In the genomic region with DNA sequence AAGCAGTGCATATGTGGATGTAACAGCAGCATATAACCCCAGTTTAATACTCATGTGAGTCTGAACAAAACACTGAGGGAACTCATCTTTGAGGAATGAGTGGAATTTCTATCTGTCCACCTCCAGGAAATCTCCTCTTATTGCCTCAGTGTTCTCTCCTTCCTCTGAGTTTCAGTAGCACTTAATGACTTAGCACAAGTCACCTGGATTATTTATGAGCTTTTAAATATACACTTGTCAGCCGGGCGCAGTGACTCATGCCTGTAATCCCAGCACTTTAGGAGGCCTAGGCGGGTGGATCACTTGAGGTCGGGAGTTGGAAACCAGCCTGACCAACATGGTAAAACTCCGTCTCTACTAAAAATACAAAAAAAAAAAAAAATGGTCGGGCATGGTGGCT, we compare ENCODE assay signal across 13 cellular contexts. TPM values are rescaled to one million over a fixed set of nuclear protein-coding genes. Genes with fewer than 3 reads are reported as not detected.
DNase-seq lines count a peak whose midpoint lies in the region; ATAC-seq and TF ChIP-seq lines count a peak whose summit lies in the region.
"Had no signal": no experiment of that assay in that cellular context is flagged by ENCODE, and none has a peak within 500 bp of the region (broad histone marks: within the 10 kb centered on the region; RNA-seq: fewer than 3 reads in every experiment).

No MANE protein-coding gene starts in this region.

- no peaks in the 10 kb centered on the region for H3K36me3 Mint-ChIP-seq in activated T-helper 17 cell treated with anti-CD3 and anti-CD28 coated beads, Interleukin-2, amount 50 U/mL, for 72 hours (ENCODE audit: low read depth)

- TF ChIP-seq POLR2A in gastroesophageal sphincter (IDR thresholded peaks at IDR 0.05) (no peak), uterus (IDR thresholded peaks at IDR 0.05) (no peak)

- H3K27ac Mint-ChIP-seq in activated T-helper 17 cell treated with anti-CD3 and anti-CD28 coated beads, Interleukin-2, amount 50 U/mL, for 72 hours, result no peak overlapping the region
- H3K27ac Mint-ChIP-seq: H9 had no signal

- intact Hi-C loops in uterus (cut with DNase I; ENCODE audit: low total_unique reads), result no loop called here

- H3K27me3 ChIP-seq in gastroesophageal sphincter (no peaks in the 10 kb centered on the region), uterus (no peaks in the 10 kb centered on the region)
- H3K27me3 ChIP-seq: testis had no signal

- H3K36me3 ChIP-seq in gastroesophageal sphincter (peaks cover 0 to 7% of the 10 kb centered on the region in 2 donors), uterus (no peaks in the 10 kb centered on the region)

- no peak overlapping the region for H3K4me3 ChIP-seq in gastroesophageal sphincter
- no peak overlapping the region for H3K4me3 ChIP-seq in uterus
- H3K4me3 ChIP-seq: BLaER1 treated with 17β-estradiol and CSF1 and Interleukin-3, amounts not matched to agents 10 nM and 100 nM; testis had no signal

- no peaks in the 10 kb centered on the region for H3K27me3 Mint-ChIP-seq in activated T-helper 17 cell treated with anti-CD3 and anti-CD28 coated beads, Interleukin-2, amount 50 U/mL, for 72 hours

- DNase-seq in NOMO-1 treated with DMSO at 0.1 percent for 48 hours (lab: John Stamatoyannopoulos, UW; ENCODE audit: unreplicated experiment) (peak; percentile 21), NOMO-1 (lab: John Stamatoyannopoulos, UW; ENCODE audit: unreplicated experiment in 2 of 2) (no peak), SW480 (ENCODE audit: low spot score) (peak; percentile 83), uterus (peak in 1 of 2 donors; percentile 39)
- DNase-seq: H9, left ventricle myocardium superior, testis had no signal

- TF ChIP-seq CTCF in gastroesophageal sphincter (IDR thresholded peaks at IDR 0.05), result no peak
- TF ChIP-seq CTCF in uterus (IDR thresholded peaks at IDR 0.05), result no peak

- H3K4me1 Mint-ChIP-seq in activated T-helper 17 cell treated with anti-CD3 and anti-CD28 coated beads, Interleukin-2, amount 50 U/mL, for 72 hours, result peaks cover 5% of the 10 kb centered on the region

- peaks cover 3% of the 10 kb centered on the region for H3K9me3 Mint-ChIP-seq in activated T-helper 17 cell treated with anti-CD3 and anti-CD28 coated beads, Interleukin-2, amount 50 U/mL, for 72 hours

- H3K9me3 ChIP-seq in gastroesophageal sphincter (peaks cover 0 to 11% (median 0%) of the 10 kb centered on the region in 3 donors), uterus (peaks cover 0 to 3% of the 10 kb centered on the region in 2 donors)
- H3K9me3 ChIP-seq: testis had no signal

- H3K27ac ChIP-seq in gastroesophageal sphincter (peak overlapping the region in 2 of 4 donors; percentile 26 to 72), uterus (peak overlapping the region; percentile 22 to 29)
- H3K27ac ChIP-seq: BLaER1 treated with 17β-estradiol and CSF1 and Interleukin-3, amounts not matched to agents 10 nM and 100 nM; KMS-11; testis had no signal

- 62 to 67% methylated on average over 1 to 3 of the region's 6 CpGs for WGBS in gastroesophageal sphincter (ENCODE audit: low coverage in 1 of 2), 2 donors

- ATAC-seq in gastroesophageal sphincter (peak; percentile 40), HG03159 (IDR thresholded peaks at IDR 0.05; ENCODE audit: unreplicated experiment) (no peak), GM19324 (IDR thresholded peaks at IDR 0.05; ENCODE audit: low FRiP score, unreplicated experiment) (no peak)
- no peak for ATAC-seq in activated T-helper 17 cell treated with anti-CD3 and anti-CD28 coated beads, Interleukin-2, amount 50 U/mL, for 72 hours (replicated peaks)
- ATAC-seq: left ventricle myocardium superior had no signal

- peaks cover 0 to 32% (median 11%) of the 10 kb centered on the region in 3 donors for H3K4me1 ChIP-seq in gastroesophageal sphincter
- peaks cover 3 to 5% of the 10 kb centered on the region in 2 donors for H3K4me1 ChIP-seq in uterus

- no peak for TF ChIP-seq EP300 in gastroesophageal sphincter (IDR thresholded peaks at IDR 0.05)

- H3K4me3 Mint-ChIP-seq in activated T-helper 17 cell treated with anti-CD3 and anti-CD28 coated beads, Interleukin-2, amount 50 U/mL, for 72 hours, result no peak overlapping the region
- H3K4me3 Mint-ChIP-seq: H9 had no signal

RNA-seq across cellular contexts. Expression of a gene that starts 4.3 kb away (rescaled TPM):
- total RNA-seq in gastroesophageal sphincter (10 to 100 TPM in 2 of 4 donors, 1 to 10 TPM in 2; 7.5 to 18.8 (median 10.1) TPM), uterus (10 to 100 TPM in 1 of 4 donors, 1 to 10 TPM in 2, under 1 TPM in 1; 0.29 to 12.1 (median 3.8) TPM)
- total RNA-seq in activated T-helper 17 cell treated with anti-CD3 and anti-CD28 coated beads, Interleukin-2, amount 50 U/mL, for 72 hours, result 10 to 100 TPM in 1 of 2 donors, 1 to 10 TPM in 1; 4.9 to 10.7 TPM

RNA-seq across cellular contexts. Expression of a gene that starts 25.8 kb away (rescaled TPM):
- total RNA-seq in gastroesophageal sphincter, result 10 to 100 TPM; 83.8 to 93.7 (median 90.6) TPM
- total RNA-seq in uterus, result 10 to 100 TPM; 26.9 to 70.3 (median 46.3) TPM
- 10 to 100 TPM; 16.1 to 29.0 TPM for total RNA-seq in activated T-helper 17 cell treated with anti-CD3 and anti-CD28 coated beads, Interleukin-2, amount 50 U/mL, for 72 hours

Comparison
In these comparisons a context has a peak if more than half of its experiments do, and no peak if none do; other contexts are left out.
1. DNase-seq: peak in NOMO-1 treated with DMSO at 0.1 percent for 48 hours (single experiment) and SW480 (single experiment); none in NOMO-1 (0 of 2).